ENCODE assay signal across 8 cellular contexts in the genomic region with DNA sequence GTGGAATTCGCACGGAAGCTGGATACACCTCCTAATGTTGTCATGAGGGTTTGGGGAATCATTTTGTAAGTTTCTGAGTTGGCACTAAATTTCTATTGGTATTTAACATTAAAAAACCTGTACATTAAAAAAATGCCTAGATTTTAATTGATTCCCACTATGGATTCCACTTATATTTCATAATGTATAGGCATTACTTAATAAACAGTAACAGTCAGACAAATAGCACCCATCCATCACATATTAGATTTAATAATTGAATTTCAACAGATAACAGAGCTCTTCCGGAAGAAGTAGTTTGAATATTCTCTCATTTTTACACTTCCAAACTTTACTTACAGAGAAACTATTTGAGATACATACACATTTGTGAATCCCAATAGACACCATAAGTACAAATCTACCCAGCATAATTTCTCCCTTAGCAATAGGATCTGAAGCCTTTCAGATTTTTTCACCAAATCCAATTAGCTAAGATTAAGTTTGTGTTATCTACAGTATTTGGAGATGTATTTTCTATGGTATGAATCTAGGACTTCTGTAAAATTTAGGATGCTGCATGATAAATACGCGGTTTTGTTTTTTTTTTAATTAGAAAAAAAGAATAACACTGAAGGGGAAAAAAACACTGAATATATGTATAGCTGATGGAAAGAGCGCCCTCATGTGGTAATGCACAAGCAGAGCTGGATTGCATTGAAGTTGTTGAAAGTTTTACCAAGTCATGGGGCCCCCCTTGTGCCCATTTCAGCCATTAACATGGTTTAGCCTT. TPM values are rescaled to one million over a fixed set of nuclear protein-coding genes. Genes with fewer than 3 reads are reported as not detected.
A peak's percentile ranks its signal among the peaks of the same experiment; 100 is the strongest.
DNase-seq lines count a peak whose midpoint lies in the region; ATAC-seq, FAIRE-seq and TF ChIP-seq lines count a peak whose summit lies in the region.

No MANE protein-coding gene starts in this region.

- TF ChIP-seq CTCF in CD14-positive monocyte (IDR thresholded peaks at IDR 0.05), result peak; percentile 61
- TF ChIP-seq CTCF in cardiac fibroblast (IDR thresholded peaks at IDR 0.05; ENCODE audit: low read depth, low read length), result peak; percentile 52
- peak; percentile 42 for TF ChIP-seq CTCF in neural cell (IDR thresholded peaks at IDR 0.05; ENCODE audit: poor library complexity, severe bottlenecking)
- TF ChIP-seq CTCF in esophagus squamous epithelium (IDR thresholded peaks at IDR 0.05), result peak in 3 of 6 experiments; percentile 41 to 61 (median 46)

- H3K9ac ChIP-seq in neural cell (ENCODE audit: low read length), result no peak overlapping the region

- H3K36me3 ChIP-seq in neural cell (ENCODE audit: insufficient read depth, low read length) (no peaks in the 10 kb centered on the region), esophagus squamous epithelium (no peaks in the 10 kb centered on the region)

- TF ChIP-seq RAD21 in neural cell (conservative IDR thresholded peaks at IDR 0.05), result no peak

- 41 to 42% methylated on average over 6 of the region's 6 CpGs for WGBS in esophagus squamous epithelium, 2 donors

- TF ChIP-seq EP300 in neural cell (conservative IDR thresholded peaks at IDR 0.05; ENCODE audit: poor library complexity, severe bottlenecking), result no peak

- no peaks in the 10 kb centered on the region for H3K79me2 ChIP-seq in neural cell (replicated peaks; ENCODE audit: insufficient read depth, low read length)

- no peaks in the 10 kb centered on the region for H3K9me3 Mint-ChIP-seq in CD14-positive monocyte

- H3K27ac Mint-ChIP-seq in CD14-positive monocyte, result no peak overlapping the region

- peaks cover 0 to 2% (median 1%) of the 10 kb centered on the region in 3 donors for H3K27me3 Mint-ChIP-seq in CD14-positive monocyte (ENCODE audit: low read depth in 3 of 3)

- no peaks in the 10 kb centered on the region for H3K36me3 Mint-ChIP-seq in CD14-positive monocyte

- no peaks in the 10 kb centered on the region for H3K4me1 ChIP-seq in esophagus squamous epithelium

- H3K9me3 ChIP-seq in neural cell (ENCODE audit: low read length) (no peaks in the 10 kb centered on the region), esophagus squamous epithelium (no peaks in the 10 kb centered on the region)

- intact Hi-C loops in CD14-positive monocyte (cut with micrococcal nuclease) (no loop called here), esophagus squamous epithelium (cut with DNase I) (no loop called here)

- H3F3A ChIP-seq in neural cell (ENCODE audit: insufficient read depth, low read length, poor library complexity, severe bottlenecking), result no peaks in the 10 kb centered on the region

- no peak overlapping the region for H3K4me3 Mint-ChIP-seq in CD14-positive monocyte

- FAIRE-seq in GM18507 (lab: Jason Lieb, UNC), result peak; percentile 67

- H3K27me3 ChIP-seq in neural cell (ENCODE audit: insufficient read depth, low read depth, low read length) (no peaks in the 10 kb centered on the region), esophagus squamous epithelium (peaks cover 0 to 21% (median 0%) of the 10 kb centered on the region in 4 donors)

- no peaks in the 10 kb centered on the region for H3K9me2 ChIP-seq in neural cell (ENCODE audit: insufficient read depth, low read length)

- H3K4me3 ChIP-seq in cardiac fibroblast (replicated peaks in 1 of 2; ENCODE audit: low read depth in 2 of 2, low read length in 2 of 2) (no peak overlapping the region), neural cell (ENCODE audit: low read length) (no peak overlapping the region), esophagus squamous epithelium (no peak overlapping the region)

- H2AFZ ChIP-seq in neural cell (ENCODE audit: low read depth, low read length), result no peak overlapping the region

- ATAC-seq in HG03025 (IDR thresholded peaks at IDR 0.05; ENCODE audit: low FRiP score, unreplicated experiment), result peak; percentile 69

- H3K27ac ChIP-seq in neural cell (ENCODE audit: low read length), result no peak overlapping the region
- H3K27ac ChIP-seq in esophagus squamous epithelium, result no peak overlapping the region

- no peaks in the 10 kb centered on the region for H4K20me1 ChIP-seq in neural cell (ENCODE audit: insufficient read depth)

- TF ChIP-seq POLR2A in esophagus squamous epithelium (IDR thresholded peaks at IDR 0.05), result no peak

- no peak for DNase-seq in CD14-positive monocyte (ENCODE audit: low spot score)
- DNase-seq in GM18507 (ENCODE audit: extremely low spot score, insufficient read length, low read depth), result no peak
- DNase-seq in NCI-H526 (lab: John Stamatoyannopoulos, UW), result peak; percentile 2 to 46
- DNase-seq in cardiac fibroblast (ENCODE audit: low read depth in 2 of 2), result peak; percentile 67 to 77
- DNase-seq in GM19238 (ENCODE audit: insufficient read length, low spot score), result no peak
- no peak for DNase-seq in esophagus squamous epithelium (lab: John Stamatoyannopoulos, UW)

- no peak overlapping the region for H3K4me2 ChIP-seq in neural cell (ENCODE audit: low read length)

- H3K4me1 Mint-ChIP-seq in CD14-positive monocyte, result no peaks in the 10 kb centered on the region

TF ChIP-seq in neural cell, 6 proteins besides CTCF, POLR2A, EP300 and RAD21:
- TF ChIP-seq, protein P1, sequence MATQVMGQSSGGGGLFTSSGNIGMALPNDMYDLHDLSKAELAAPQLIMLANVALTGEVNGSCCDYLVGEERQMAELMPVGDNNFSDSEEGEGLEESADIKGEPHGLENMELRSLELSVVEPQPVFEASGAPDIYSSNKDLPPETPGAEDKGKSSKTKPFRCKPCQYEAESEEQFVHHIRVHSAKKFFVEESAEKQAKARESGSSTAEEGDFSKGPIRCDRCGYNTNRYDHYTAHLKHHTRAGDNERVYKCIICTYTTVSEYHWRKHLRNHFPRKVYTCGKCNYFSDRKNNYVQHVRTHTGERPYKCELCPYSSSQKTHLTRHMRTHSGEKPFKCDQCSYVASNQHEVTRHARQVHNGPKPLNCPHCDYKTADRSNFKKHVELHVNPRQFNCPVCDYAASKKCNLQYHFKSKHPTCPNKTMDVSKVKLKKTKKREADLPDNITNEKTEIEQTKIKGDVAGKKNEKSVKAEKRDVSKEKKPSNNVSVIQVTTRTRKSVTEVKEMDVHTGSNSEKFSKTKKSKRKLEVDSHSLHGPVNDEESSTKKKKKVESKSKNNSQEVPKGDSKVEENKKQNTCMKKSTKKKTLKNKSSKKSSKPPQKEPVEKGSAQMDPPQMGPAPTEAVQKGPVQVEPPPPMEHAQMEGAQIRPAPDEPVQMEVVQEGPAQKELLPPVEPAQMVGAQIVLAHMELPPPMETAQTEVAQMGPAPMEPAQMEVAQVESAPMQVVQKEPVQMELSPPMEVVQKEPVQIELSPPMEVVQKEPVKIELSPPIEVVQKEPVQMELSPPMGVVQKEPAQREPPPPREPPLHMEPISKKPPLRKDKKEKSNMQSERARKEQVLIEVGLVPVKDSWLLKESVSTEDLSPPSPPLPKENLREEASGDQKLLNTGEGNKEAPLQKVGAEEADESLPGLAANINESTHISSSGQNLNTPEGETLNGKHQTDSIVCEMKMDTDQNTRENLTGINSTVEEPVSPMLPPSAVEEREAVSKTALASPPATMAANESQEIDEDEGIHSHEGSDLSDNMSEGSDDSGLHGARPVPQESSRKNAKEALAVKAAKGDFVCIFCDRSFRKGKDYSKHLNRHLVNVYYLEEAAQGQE (IDR thresholded peaks at IDR 0.05; ENCODE audit: borderline replicate concordance), result no peak
- TF ChIP-seq EZH2 (IDR thresholded peaks at IDR 0.05; ENCODE audit: borderline replicate concordance, insufficient read depth, low read length, poor library complexity, severe bottlenecking), result no peak
- TF ChIP-seq SMC3 (conservative IDR thresholded peaks at IDR 0.05; ENCODE audit: poor library complexity), result peak; percentile 20

RNA-seq across cellular contexts. Expression of a gene that starts 12.2 kb away (rescaled TPM):
- polyA plus RNA-seq in CD14-positive monocyte (not detected), neural cell (not detected in 2 replicates)
- polyA minus RNA-seq in neural cell, result not detected in 2 replicates
- not detected for total RNA-seq in esophagus squamous epithelium

RNA-seq across cellular contexts. Expression of a gene that starts 29.3 kb away (rescaled TPM):
- not detected for polyA plus RNA-seq in CD14-positive monocyte
- polyA plus RNA-seq in neural cell, result not detected in 2 replicates
- not detected in 2 replicates for polyA minus RNA-seq in neural cell
- total RNA-seq in esophagus squamous epithelium, result not detected

RNA-seq across cellular contexts. Expression of a gene that starts 42.6 kb away (rescaled TPM):
- polyA plus RNA-seq in CD14-positive monocyte (not detected), neural cell (not detected in 2 replicates)
- not detected in 2 replicates for polyA minus RNA-seq in neural cell
- 1 to 10 TPM in 1 of 4 donors, not detected in 3; 5.7 TPM for total RNA-seq in esophagus squamous epithelium

RNA-seq across cellular contexts. Expression of a gene that starts 59.0 kb away (rescaled TPM):
- polyA plus RNA-seq in CD14-positive monocyte, result not detected
- polyA plus RNA-seq in neural cell, result not detected in 2 replicates
- not detected in 2 replicates for polyA minus RNA-seq in neural cell
- not detected for total RNA-seq in esophagus squamous epithelium

Comparison
In these comparisons a context has a peak if more than half of its experiments do, and no peak if none do; other contexts are left out.
1. DNase-seq: peak in NCI-H526 (2 of 2) and cardiac fibroblast (2 of 2); none in CD14-positive monocyte (single experiment), GM18507 (single experiment), GM19238 (single experiment) and esophagus squamous epithelium (single experiment).